23 cellular contexts compared by ENCODE assay signal in genomic region chr10:100307716-100308115, GRCh38. TPM values are rescaled to one million over a fixed set of nuclear protein-coding genes. Genes with fewer than 3 reads are reported as not detected.
DNase-seq lines count a peak whose midpoint lies in the region; ATAC-seq, FAIRE-seq and TF ChIP-seq lines count a peak whose summit lies in the region.
"Had no signal": no experiment of that assay in that cellular context is flagged by ENCODE, and none has a peak within 500 bp of the region (broad histone marks: within the 10 kb centered on the region; RNA-seq: fewer than 3 reads in every experiment).

No MANE protein-coding gene starts in this region.

- no peak overlapping the region for H3K9ac ChIP-seq in adipocyte (ENCODE audit: low read length)

- TF ChIP-seq POLR2A in H54 (IDR thresholded peaks at IDR 0.05; ENCODE audit: low read depth, low read length), result no peak

- DNase-seq in H54 (ENCODE audit: insufficient read length, low spot score) (peak; percentile 13), adipocyte (ENCODE audit: low read depth) (peak; percentile 12), fibroblast of mammary gland (ENCODE audit: low read depth) (peak; percentile 83), G401 (ENCODE audit: low spot score) (no peak), NCI-H69 (lab: John Stamatoyannopoulos, UW) (no peak), amniotic stem cell (lab: John Stamatoyannopoulos, UW) (no peak)
- DNase-seq: activated CD4-positive, alpha-beta T cell treated with anti-CD3 and anti-CD28 coated beads, Interleukin-2, amount 50 U/mL, for 1 hour; activated CD8-positive, alpha-beta memory T cell treated with anti-CD3 and anti-CD28 coated beads, Interleukin-2, amount 50 U/mL, for 4 hours; Calu3; heart right ventricle; left ventricle myocardium superior; NCI-H187; NCI-H774; nephron progenitor cell; SHP77 treated with DMSO at 0.1 percent for 48 hours; stimulated activated CD4-positive, alpha-beta T cell treated with anti-CD3 and anti-CD28 coated beads, Interleukin-1b, Interleukin-23, amount 100 ng/mL, for 48 hours; stimulated activated naive CD4-positive, alpha-beta T cell; T-helper 17 cell; thyroid gland had no signal

- no peaks in the 10 kb centered on the region for H3K36me3 ChIP-seq in adipocyte (ENCODE audit: control insufficient read depth, insufficient read depth, low read length, severe bottlenecking)
- H3K36me3 ChIP-seq: heart right ventricle, thyroid gland had no signal

- no peak overlapping the region for H3K4me3 ChIP-seq in adipocyte (ENCODE audit: low read length)
- H3K4me3 ChIP-seq in fibroblast of mammary gland (ENCODE audit: control insufficient read depth, low read depth, low read length), result no peak overlapping the region
- H3K4me3 ChIP-seq: heart right ventricle, thyroid gland had no signal

- no peak for TF ChIP-seq CTCF in fibroblast of mammary gland (conservative IDR thresholded peaks at IDR 0.05; ENCODE audit: control insufficient read depth, insufficient read depth, low read depth, low read length)

- peaks cover 29% of the 10 kb centered on the region for H3K4me1 ChIP-seq in adipocyte (ENCODE audit: control insufficient read depth, insufficient read depth, low read length)
- H3K4me1 ChIP-seq: heart right ventricle, thyroid gland had no signal

- in situ Hi-C loops in G401 (cut with HindIII; ENCODE audit: low sequenced_read_pairs), result no loop called here

- no peak for FAIRE-seq in H54 (lab: Jason Lieb, UNC)

- ATAC-seq in HG03354 (IDR thresholded peaks at IDR 0.05; ENCODE audit: poor library complexity, severe bottlenecking, unreplicated experiment), result no peak
- ATAC-seq: heart right ventricle, left ventricle myocardium superior, T-helper 17 cell had no signal

- H3K9me3 ChIP-seq in adipocyte (ENCODE audit: control insufficient read depth, low read length), result no peaks in the 10 kb centered on the region
- H3K9me3 ChIP-seq: heart right ventricle, thyroid gland had no signal

- peaks cover 3% of the 10 kb centered on the region for H3K27me3 ChIP-seq in adipocyte (replicated peaks; ENCODE audit: control insufficient read depth, insufficient read depth, low read length)
- H3K27me3 ChIP-seq: thyroid gland had no signal

RNA-seq across cellular contexts. Expression of gene BLOC1S2, which starts 21.2 kb away (rescaled TPM):
- total RNA-seq in G401 (2014; rRNA removed; shearing (Covaris generic)), result 101 and 129 TPM in 2 replicates

RNA-seq across cellular contexts. Expression of gene PKD2L1, which starts 22.3 kb away (rescaled TPM):
- not detected in 2 replicates for total RNA-seq in G401 (2014; rRNA removed; shearing (Covaris generic))
- total RNA-seq: activated T-helper 2 cell treated with anti-CD3 and anti-CD28 coated beads, Interferon-gamma antibody, Interleukin-2, Interleukin-4, amounts not matched to agents 10 μg/mL and 5 μg/mL and 100 μg/mL, durations not matched to agents 14 hours and 24 hours and 36 hours; Calu3; heart right ventricle; left ventricle myocardium superior; progenitor cell of endocrine pancreas; skeletal muscle tissue; thyroid gland had no signal

RNA-seq across cellular contexts. Expression of gene SCD, which starts 39.3 kb away (rescaled TPM):
- 464 and 607 TPM in 2 replicates for total RNA-seq in G401 (2014; rRNA removed; shearing (Covaris generic))

RNA-seq across cellular contexts. Expression of gene CWF19L1, which starts 40.3 kb away (rescaled TPM):
- total RNA-seq in G401 (2014; rRNA removed; shearing (Covaris generic)), result 38.6 and 46.6 TPM in 2 replicates

Comparison
In these comparisons a context has a peak if more than half of its experiments do, and no peak if none do; other contexts are left out.
1. DNase-seq: peak in H54 (single experiment), adipocyte (single experiment) and fibroblast of mammary gland (single experiment); none in G401 (single experiment), NCI-H69 (single experiment) and amniotic stem cell (single experiment).